Comparison of ENCODE assay signal across 13 cellular contexts in genomic region chr4:54663181-54663580, GRCh38.
"Had no signal": no experiment of that assay in that cellular context is flagged by ENCODE, and none has a peak within 500 bp of the region (broad histone marks: within the 10 kb centered on the region; RNA-seq: fewer than 3 reads in every experiment).

No MANE protein-coding gene starts in this region.

- DNase-seq: activated CD4-positive, CD25-positive, alpha-beta regulatory T cell treated with anti-CD3 and anti-CD28 coated beads, Interleukin-2, amount 50 U/mL, for 72 hours; activated effector memory CD4-positive, alpha-beta T cell treated with anti-CD3 and anti-CD28 coated beads, Interleukin-2, amount 50 U/mL, for 16 hours; activated T-cell treated with anti-CD3 and anti-CD28 coated beads, Interleukin-2, amount 50 U/mL, for 24 hours; amniotic stem cell; central memory CD4-positive, alpha-beta T cell; colonic mucosa; left ventricle myocardium superior; mesenchymal stem cell; natural killer cell; retina; stimulated activated CD4-positive, alpha-beta T cell treated with anti-CD3 and anti-CD28 coated beads, Interleukin-12 subunit alpha, Interleukin-12 subunit beta, amount 100 ng/mL, for 4 hours; stimulated activated CD4-positive, alpha-beta T cell treated with anti-CD3 and anti-CD28 coated beads, Interleukin-2, amount 100 ng/mL, for 24 hours; thyroid gland had no signal
